Comparison of ENCODE assay signal across 14 cellular contexts in genomic region chr16:1911467-1912214, GRCh38. TPM values are rescaled to one million over a fixed set of nuclear protein-coding genes. Genes with fewer than 3 reads are reported as not detected.
DNase-seq lines count a peak whose midpoint lies in the region; ATAC-seq and TF ChIP-seq lines count a peak whose summit lies in the region.
"Had no signal": no experiment of that assay in that cellular context is flagged by ENCODE, and none has a peak within 500 bp of the region (broad histone marks: within the 10 kb centered on the region; RNA-seq: fewer than 3 reads in every experiment).

No MANE protein-coding gene starts in this region.

- H3K36me3 Mint-ChIP-seq in WTC11, result no peaks in the 10 kb centered on the region
- H3K36me3 Mint-ChIP-seq: CD4-positive, CD25-positive, alpha-beta regulatory T cell had no signal

- no peaks in the 10 kb centered on the region for H3K36me3 ChIP-seq in BE2C
- H3K36me3 ChIP-seq: BLaER1 treated with 17β-estradiol and CSF1 and Interleukin-3, amounts not matched to agents 10 nM and 100 nM had no signal

- POLR2A ChIA-PET in WTC11 (lab: Charles Lee), result no interaction called here

- no peak for TF ChIP-seq POLR2A in GM18505 (IDR thresholded peaks at IDR 0.05; ENCODE audit: borderline replicate concordance, extremely low read depth, insufficient read depth, insufficient read length)

- peaks cover 8% of the 10 kb centered on the region for H3K27me3 ChIP-seq in BE2C

- H3K9me3 ChIP-seq in BE2C, result no peaks in the 10 kb centered on the region
- H3K9me3 ChIP-seq: BLaER1 treated with 17β-estradiol and CSF1 and Interleukin-3, amounts not matched to agents 10 nM and 100 nM had no signal

- peaks cover 5% of the 10 kb centered on the region; the same call in 1 of the 2 replicates for H3K4me1 ChIP-seq in BE2C

- no peak for TF ChIP-seq CTCF in BE2C (IDR thresholded peaks at IDR 0.05; ENCODE audit: low read depth, low read length)
- no peak for TF ChIP-seq CTCF in WTC11 (IDR thresholded peaks at IDR 0.05)

- H3K4me3 Mint-ChIP-seq in WTC11, result no peak overlapping the region
- H3K4me3 Mint-ChIP-seq: CD4-positive, CD25-positive, alpha-beta regulatory T cell had no signal

- peaks cover 29% of the 10 kb centered on the region for H3K27me3 Mint-ChIP-seq in WTC11 (ENCODE audit: low read depth)

- no peak overlapping the region for H3K4me3 ChIP-seq in BE2C (ENCODE audit: low read depth, low read length)
- H3K4me3 ChIP-seq: BLaER1 treated with 17β-estradiol and CSF1 and Interleukin-3, amounts not matched to agents 10 nM and 100 nM had no signal

- H3K9me3 Mint-ChIP-seq in WTC11, result no peaks in the 10 kb centered on the region

- peaks cover 25% of the 10 kb centered on the region for H3K4me1 Mint-ChIP-seq in WTC11
- H3K4me1 Mint-ChIP-seq: CD4-positive, CD25-positive, alpha-beta regulatory T cell had no signal

- no peak overlapping the region for H3K27ac Mint-ChIP-seq in WTC11
- H3K27ac Mint-ChIP-seq: CD4-positive, CD25-positive, alpha-beta regulatory T cell had no signal

- ATAC-seq in WTC11 (no peak), GM18505 (IDR thresholded peaks at IDR 0.05; ENCODE audit: unreplicated experiment) (no peak)

- DNase-seq in BE2C (peak; percentile 9), WTC11 (ENCODE audit: low spot score) (no peak), iPS-NIHi11 (ENCODE audit: low spot score) (peak; percentile 14), NCI-H187 (lab: John Stamatoyannopoulos, UW) (no peak)
- no peak for DNase-seq in stimulated activated naive CD4-positive, alpha-beta T cell treated with Interleukin-2 at 50 U/mL for 16 hours (lab: John Stamatoyannopoulos, UW)
- DNase-seq: 8988T; AML-193; CD4-positive, CD25-positive, alpha-beta regulatory T cell; DMS53; GF-D8; IMR-90 had no signal

- CTCF ChIA-PET in WTC11 (lab: Charles Lee), result interaction anchor here (0.6 kb wide), 1 partner anchor 30 kb away, joined by 3 read pairs; no protein-coding TSS in a partner anchor

TF ChIP-seq in WTC11, 78 proteins besides CTCF, POLR2A, EP300 and RAD21:
- TF ChIP-seq PRRX2 (CRISPR knock-in tag; IDR thresholded peaks at IDR 0.05) (no peak), ZNF121 (CRISPR knock-in tag; IDR thresholded peaks at IDR 0.05) (peak; percentile 43; the same call in 1 of the 2 replicates)

RNA-seq across cellular contexts. Expression of gene HS3ST6, which starts 6.6 kb away (rescaled TPM):
- polyA plus RNA-seq in BE2C (2012; ENCODE audit: insufficient read depth, insufficient read length, low read depth), result not detected
- total RNA-seq in WTC11 (2021), result 0.41 to 1.0 TPM (median 0.50 TPM) in 3 replicates
- total RNA-seq: CD4-positive, CD25-positive, alpha-beta regulatory T cell; H4; IMR-90 had no signal
- polyA plus RNA-seq: CD4-positive, CD25-positive, alpha-beta regulatory T cell; IMR-90 had no signal

RNA-seq across cellular contexts. Expression of gene MSRB1, which starts 31.4 kb away (rescaled TPM):
- 30.4 TPM for polyA plus RNA-seq in BE2C (2012; ENCODE audit: insufficient read depth, insufficient read length, low read depth)
- 26.4 to 29.8 TPM (median 28.3 TPM) in 3 replicates for total RNA-seq in WTC11 (2021)

RNA-seq across cellular contexts. Expression of gene MEIOB, which starts 39.7 kb away (rescaled TPM):
- polyA plus RNA-seq in BE2C (2012; ENCODE audit: insufficient read depth, insufficient read length, low read depth), result not detected
- 1.4 to 3.9 TPM (median 3.3 TPM) in 3 replicates for total RNA-seq in WTC11 (2021)
- total RNA-seq: CD4-positive, CD25-positive, alpha-beta regulatory T cell; IMR-90 had no signal
- polyA plus RNA-seq: CD4-positive, CD25-positive, alpha-beta regulatory T cell had no signal

RNA-seq across cellular contexts. Expression of gene RPL3L, which starts 42.8 kb away (rescaled TPM):
- polyA plus RNA-seq in BE2C (2012; ENCODE audit: insufficient read depth, insufficient read length, low read depth), result not detected
- total RNA-seq in WTC11 (2021), result 0.77 to 1.1 TPM (median 0.96 TPM) in 3 replicates
- total RNA-seq: CD4-positive, CD25-positive, alpha-beta regulatory T cell; H4; IMR-90 had no signal
- polyA plus RNA-seq: CD4-positive, CD25-positive, alpha-beta regulatory T cell; IMR-90 had no signal

RNA-seq across cellular contexts. Expression of gene NDUFB10, which starts 47.7 kb away (rescaled TPM):
- polyA plus RNA-seq in BE2C (2012; ENCODE audit: insufficient read depth, insufficient read length, low read depth), result 781 TPM
- total RNA-seq in WTC11 (2021), result 200 to 228 TPM (median 205 TPM) in 3 replicates

Comparison
In these comparisons a context has a peak if more than half of its experiments do, and no peak if none do; other contexts are left out.
1. DNase-seq: peak in BE2C (single experiment) and iPS-NIHi11 (single experiment); none in WTC11 (single experiment), NCI-H187 (0 of 2) and stimulated activated naive CD4-positive, alpha-beta T cell treated with Interleukin-2 at 50 U/mL for 16 hours (single experiment).